ENCODE assay signal across 18 cellular contexts in genomic region chr4:80264352-80264647, GRCh38. TPM values are rescaled to one million over a fixed set of nuclear protein-coding genes. Genes with fewer than 3 reads are reported as not detected.
"Had no signal": no experiment of that assay in that cellular context is flagged by ENCODE, and none has a peak within 500 bp of the region (broad histone marks: within the 10 kb centered on the region; RNA-seq: fewer than 3 reads in every experiment).

No MANE protein-coding gene starts in this region.

- H3K4me3 Mint-ChIP-seq: activated naive CD4-positive, alpha-beta T cell treated with anti-CD3 and anti-CD28 coated beads, Interleukin-2, amount 50 U/mL, for 24 hours; activated T-cell treated with anti-CD3 and anti-CD28 coated beads, Interleukin-2, amount 50 U/mL, for 72 hours; effector memory CD8-positive, alpha-beta T cell; memory B cell had no signal

- H3K9me3 Mint-ChIP-seq: activated naive CD4-positive, alpha-beta T cell treated with anti-CD3 and anti-CD28 coated beads, Interleukin-2, amount 50 U/mL, for 24 hours; activated T-cell treated with anti-CD3 and anti-CD28 coated beads, Interleukin-2, amount 50 U/mL, for 72 hours; effector memory CD8-positive, alpha-beta T cell; memory B cell had no signal

- H3K9me3 ChIP-seq: adrenal gland, heart left ventricle, right atrium auricular region, tibial artery had no signal

- ATAC-seq: activated T-cell treated with anti-CD3 and anti-CD28 coated beads, Interleukin-2, amount 50 U/mL, for 72 hours; effector memory CD8-positive, alpha-beta T cell; heart left ventricle; left ventricle myocardium superior; naive thymus-derived CD4-positive, alpha-beta T cell; stimulated activated naive CD8-positive, alpha-beta T cell treated with anti-CD3 and anti-CD28 coated beads, Interleukin-15, Interleukin-2, amounts not matched to agents 100 U/mL and 50 U/mL, for 24 hours had no signal

- H3K36me3 ChIP-seq: adrenal gland, heart left ventricle, right atrium auricular region, tibial artery had no signal

- DNase-seq: activated CD4-positive, alpha-beta T cell treated with anti-CD3 and anti-CD28 coated beads, Interleukin-2, amount 50 U/mL, for 4 hours; activated CD4-positive, CD25-positive, alpha-beta regulatory T cell treated with anti-CD3 and anti-CD28 coated beads, Interleukin-2, amount 50 U/mL, for 72 hours; activated effector memory CD4-positive, alpha-beta T cell treated with anti-CD3 and anti-CD28 coated beads, Interleukin-2, amount 50 U/mL, for 16 hours; activated T-cell treated with anti-CD3 and anti-CD28 coated beads, Interleukin-2, amount 50 U/mL, for 72 hours; adrenal gland; effector memory CD8-positive, alpha-beta T cell; heart left ventricle; left ventricle myocardium superior; naive thymus-derived CD4-positive, alpha-beta T cell; stimulated activated naive CD8-positive, alpha-beta T cell treated with anti-CD3 and anti-CD28 coated beads, Interleukin-15, Interleukin-2, amounts not matched to agents 100 U/mL and 50 U/mL, for 24 hours; T1000; tibial artery had no signal

- H3K36me3 Mint-ChIP-seq: activated naive CD4-positive, alpha-beta T cell treated with anti-CD3 and anti-CD28 coated beads, Interleukin-2, amount 50 U/mL, for 24 hours; memory B cell; naive thymus-derived CD4-positive, alpha-beta T cell had no signal

- H3K27ac Mint-ChIP-seq: activated naive CD4-positive, alpha-beta T cell treated with anti-CD3 and anti-CD28 coated beads, Interleukin-2, amount 50 U/mL, for 24 hours; activated T-cell treated with anti-CD3 and anti-CD28 coated beads, Interleukin-2, amount 50 U/mL, for 72 hours; effector memory CD8-positive, alpha-beta T cell; memory B cell; naive thymus-derived CD4-positive, alpha-beta T cell had no signal

- H3K4me3 ChIP-seq: adrenal gland, heart left ventricle, right atrium auricular region, tibial artery had no signal

- H3K27ac ChIP-seq: adrenal gland, heart left ventricle, right atrium auricular region, tibial artery had no signal

RNA-seq across cellular contexts. Expression of gene FGF5, which starts 2.2 kb away (rescaled TPM):
- total RNA-seq: activated CD8-positive, alpha-beta memory T cell treated with anti-CD3 and anti-CD28 coated beads for 36 hours; activated T-cell treated with anti-CD3 and anti-CD28 coated beads, Interleukin-2, amount 50 U/mL, for 72 hours; adrenal gland; posterior vena cava; T-helper 1 cell treated with Interleukin-12 subunit alpha and Interleukin-12 subunit beta and Interleukin-4 antibody, amounts not matched to agents 30 ng/mL and 1 ng/mL, for 36 hours had no signal
- polyA plus RNA-seq: adrenal gland; naive thymus-derived CD4-positive, alpha-beta T cell had no signal
